ENCODE assay signal across 8 cellular contexts in the genomic region with DNA sequence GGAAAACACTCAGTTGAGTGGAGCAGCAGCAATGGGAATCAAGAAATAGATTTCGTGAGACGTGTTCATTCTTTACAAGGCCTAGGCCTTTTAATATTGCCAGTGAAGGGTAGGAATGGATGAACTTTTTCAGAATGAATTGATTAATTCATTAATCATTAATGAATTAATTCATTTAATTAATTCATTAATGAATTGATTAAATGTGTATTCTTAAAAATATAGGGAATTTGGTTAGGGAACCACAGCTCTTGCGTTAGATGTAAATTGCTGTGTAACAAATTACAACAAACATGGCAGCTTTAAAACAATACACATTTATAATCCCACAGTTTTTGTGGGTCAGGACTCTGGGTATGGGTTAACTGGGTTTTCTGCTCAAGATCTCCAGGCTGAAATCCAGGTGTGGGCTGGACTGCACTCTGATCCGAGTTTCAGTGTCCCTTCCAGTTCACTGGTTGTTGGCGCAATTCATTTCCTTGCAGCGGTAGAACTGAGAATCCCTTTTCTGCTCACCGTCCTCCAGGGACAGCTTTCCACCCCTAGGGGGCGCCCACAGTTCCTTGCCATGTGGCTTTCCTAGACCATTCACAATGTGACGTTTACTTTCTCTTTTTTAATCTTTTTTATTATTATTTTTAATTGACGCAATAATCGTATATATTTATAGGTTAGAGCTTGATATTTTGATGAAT. TPM values are rescaled to one million over a fixed set of nuclear protein-coding genes. Genes with fewer than 3 reads are reported as not detected.
A peak's percentile ranks its signal among the peaks of the same experiment; 100 is the strongest.
DNase-seq lines count a peak whose midpoint lies in the region; ATAC-seq and TF ChIP-seq lines count a peak whose summit lies in the region.

No MANE protein-coding gene starts in this region.

- H3K27me3 ChIP-seq in OCI-LY1 (ENCODE audit: insufficient read depth, low read length) (no peaks in the 10 kb centered on the region), transverse colon (no peaks in the 10 kb centered on the region)

- H3K36me3 ChIP-seq in OCI-LY1 (ENCODE audit: insufficient read depth, low read length) = no peaks in the 10 kb centered on the region
- H3K36me3 ChIP-seq in transverse colon = no peaks in the 10 kb centered on the region

- H3K27ac ChIP-seq in OCI-LY1 (ENCODE audit: low read depth, low read length, poor library complexity, severe bottlenecking) (no peak overlapping the region), transverse colon (peak overlapping the region in 1 of 4 donors; percentile 6)

- no peak overlapping the region for H3K4me3 Mint-ChIP-seq in CD14-positive monocyte
- H3K4me3 Mint-ChIP-seq in activated T-cell treated with anti-CD3 and anti-CD28 coated beads, Interleukin-2, amount 50 U/mL, for 24 hours = no peak overlapping the region
- no peak overlapping the region for H3K4me3 Mint-ChIP-seq in osteocyte (ENCODE audit: unreplicated experiment)

- H3K4me1 Mint-ChIP-seq in CD14-positive monocyte (peaks cover 13% of the 10 kb centered on the region), osteocyte (ENCODE audit: unreplicated experiment) (no peaks in the 10 kb centered on the region)
- H3K4me1 Mint-ChIP-seq in activated T-cell treated with anti-CD3 and anti-CD28 coated beads, Interleukin-2, amount 50 U/mL, for 24 hours (ENCODE audit: low read depth) = peaks cover 3% of the 10 kb centered on the region

- TF ChIP-seq CTCF in CD14-positive monocyte (IDR thresholded peaks at IDR 0.05) (peak; percentile 94), OCI-LY1 (IDR thresholded peaks at IDR 0.05; ENCODE audit: low read length) (peak; percentile 83), osteocyte (IDR thresholded peaks at IDR 0.05) (peak; percentile 74), transverse colon (IDR thresholded peaks at IDR 0.05) (peak; percentile 86 to 93 (median 87))

- peak; percentile 80 for DNase-seq in CD14-positive monocyte (ENCODE audit: low spot score)
- peak; percentile 82 for DNase-seq in activated T-cell treated with anti-CD3 and anti-CD28 coated beads, Interleukin-2, amount 50 U/mL, for 24 hours
- DNase-seq in fibroblast of the conjunctiva (ENCODE audit: low read depth) = peak; percentile 34
- DNase-seq in osteocyte (ENCODE audit: extremely low spot score, unreplicated experiment) = peak; percentile 88
- DNase-seq in transverse colon = peak; percentile 90

- no peaks in the 10 kb centered on the region for H4K20me1 ChIP-seq in OCI-LY1 (ENCODE audit: insufficient read depth, low read length)

- H3K4me3 ChIP-seq in OCI-LY1 (ENCODE audit: low read depth, low read length, poor library complexity, severe bottlenecking) (no peak overlapping the region), transverse colon (no peak overlapping the region)

- H3F3A ChIP-seq in OCI-LY1 (ENCODE audit: insufficient read depth, low read length) = no peaks in the 10 kb centered on the region

- no peaks in the 10 kb centered on the region for H3K9me2 ChIP-seq in OCI-LY1 (ENCODE audit: low read depth, low read length)

- no peak for TF ChIP-seq POLR2A in transverse colon (IDR thresholded peaks at IDR 0.05)

- intact Hi-C loops in CD14-positive monocyte (cut with micrococcal nuclease) = no loop called here
- intact Hi-C loops in transverse colon (cut with DNase I; ENCODE audit: low total_unique reads) = no loop called here

- WGBS in transverse colon (ENCODE audit: low coverage in 1 of 2), 2 donors = 35 to 39% methylated on average over 11 of the region's 11 CpGs

- peak; percentile 86 for ATAC-seq in GM18907 (IDR thresholded peaks at IDR 0.05; ENCODE audit: unreplicated experiment)
- peak; percentile 91 for ATAC-seq in HG03139 (IDR thresholded peaks at IDR 0.05; ENCODE audit: unreplicated experiment)

- in situ Hi-C loops in transverse colon (cut with MboI; ENCODE audit: low pct_ligation_motif_present in 1 of 4, low pct_unique_long_range_greater_than_20kb in 1 of 4, low sequenced_read_pairs in 3 of 4) = loop anchor here (5.0 to 25.0 kb wide), 3 partner anchors 94 to 534 kb away; partner anchors contain the start of gene PFDN4 (in 1 of the 4)

- H3K9ac ChIP-seq in OCI-LY1 (ENCODE audit: low read length) = no peak overlapping the region

- no peaks in the 10 kb centered on the region for H3K9me3 ChIP-seq in OCI-LY1 (ENCODE audit: low read length)
- H3K9me3 ChIP-seq in transverse colon = no peaks in the 10 kb centered on the region

- H3K79me2 ChIP-seq in OCI-LY1 (ENCODE audit: insufficient read depth, low read length) = no peaks in the 10 kb centered on the region

- H3K9me3 Mint-ChIP-seq in CD14-positive monocyte (no peaks in the 10 kb centered on the region), osteocyte (ENCODE audit: unreplicated experiment) (no peaks in the 10 kb centered on the region)
- peaks cover 2% of the 10 kb centered on the region for H3K9me3 Mint-ChIP-seq in activated T-cell treated with anti-CD3 and anti-CD28 coated beads, Interleukin-2, amount 50 U/mL, for 24 hours

- H3K27ac Mint-ChIP-seq in CD14-positive monocyte = no peak overlapping the region
- H3K27ac Mint-ChIP-seq in activated T-cell treated with anti-CD3 and anti-CD28 coated beads, Interleukin-2, amount 50 U/mL, for 24 hours = no peak overlapping the region
- H3K27ac Mint-ChIP-seq in osteocyte (ENCODE audit: unreplicated experiment) = no peak overlapping the region

- H3K4me2 ChIP-seq in OCI-LY1 (ENCODE audit: low read length) = no peak overlapping the region

- no peaks in the 10 kb centered on the region for H3K36me3 Mint-ChIP-seq in CD14-positive monocyte
- no peaks in the 10 kb centered on the region for H3K36me3 Mint-ChIP-seq in activated T-cell treated with anti-CD3 and anti-CD28 coated beads, Interleukin-2, amount 50 U/mL, for 24 hours (ENCODE audit: low read depth)
- H3K36me3 Mint-ChIP-seq in osteocyte (ENCODE audit: unreplicated experiment) = no peaks in the 10 kb centered on the region

- H3K4me1 ChIP-seq in OCI-LY1 (ENCODE audit: insufficient read depth, low read length, severe bottlenecking) = no peaks in the 10 kb centered on the region
- peaks cover 0 to 16% (median 3%) of the 10 kb centered on the region in 4 donors for H3K4me1 ChIP-seq in transverse colon

- H3K27me3 Mint-ChIP-seq in CD14-positive monocyte (ENCODE audit: low read depth in 3 of 3) = peaks cover 0 to 7% (median 0%) of the 10 kb centered on the region in 3 donors
- no peaks in the 10 kb centered on the region for H3K27me3 Mint-ChIP-seq in activated T-cell treated with anti-CD3 and anti-CD28 coated beads, Interleukin-2, amount 50 U/mL, for 24 hours
- peaks cover 41% of the 10 kb centered on the region for H3K27me3 Mint-ChIP-seq in osteocyte (ENCODE audit: unreplicated experiment)

- H2AFZ ChIP-seq in OCI-LY1 (ENCODE audit: low read length) = no peak overlapping the region

- TF ChIP-seq EP300 in transverse colon (IDR thresholded peaks at IDR 0.05; ENCODE audit: low read depth) = no peak

RNA-seq across cellular contexts. Expression of gene BCAS1, which starts 32.8 kb away (rescaled TPM):
- under 1 TPM in 1 of 2 donors, not detected in 1; 0.02 TPM for polyA plus RNA-seq in CD14-positive monocyte
- total RNA-seq in osteocyte (not detected in 2 replicates), transverse colon (100 to 1,000 TPM in 2 of 4 donors, 10 to 100 TPM in 2; 68.9 to 127 (median 89.0) TPM)

Comparison
In these comparisons a context has a peak if more than half of its experiments do, and no peak if none do; other contexts are left out.
1. DNase-seq: peak in every context shown above with its lines; median percentile 90 in transverse colon; 88 in osteocyte; 82 in activated T-cell treated with anti-CD3 and anti-CD28 coated beads, Interleukin-2, amount 50 U/mL, for 24 hours; 80 in CD14-positive monocyte; 34 in fibroblast of the conjunctiva.
2. RNA of gene BCAS1, which starts 32.8 kb away (total RNA-seq): 68.9 to 127 TPM in transverse colon; not detected in osteocyte; every median in the first group is over 10 times any median in the second.
3. Peak in every context shown above with its lines, with median percentiles within 50 percentile points of each other: CTCF ChIP-seq.